9 cellular contexts compared by ENCODE assay signal in genomic region chr10:14958872-14959220, GRCh38. TPM values are rescaled to one million over a fixed set of nuclear protein-coding genes. Genes with fewer than 3 reads are reported as not detected.
A peak's percentile ranks its signal among the peaks of the same experiment; 100 is the strongest.
DNase-seq lines count a peak whose midpoint lies in the region; TF ChIP-seq lines count a peak whose summit lies in the region.
"Had no signal": no experiment of that assay in that cellular context is flagged by ENCODE, and none has a peak within 500 bp of the region (broad histone marks: within the 10 kb centered on the region; RNA-seq: fewer than 3 reads in every experiment).

No MANE protein-coding gene starts in this region.

- peak overlapping the region; percentile 93 for H4K8ac ChIP-seq in mesendoderm (ENCODE audit: low read depth, low read length)

- H3K36me3 ChIP-seq in mesendoderm (ENCODE audit: control insufficient read depth, insufficient read depth, low read length) (no peaks in the 10 kb centered on the region), urinary bladder (ENCODE audit: insufficient read depth) (no peaks in the 10 kb centered on the region)

- no peak overlapping the region for H2BK120ac ChIP-seq in mesendoderm (ENCODE audit: low read depth, low read length)

- peaks cover 36% of the 10 kb centered on the region for H3K4me1 Mint-ChIP-seq in activated naive CD4-positive, alpha-beta T cell treated with anti-CD3 and anti-CD28 coated beads, Interleukin-2, amount 50 U/mL, for 24 hours
- H3K4me1 Mint-ChIP-seq in MCF 10A (ENCODE audit: insufficient read depth, unreplicated experiment): no peaks in the 10 kb centered on the region

- TF ChIP-seq CTCF in MCF 10A (IDR thresholded peaks at IDR 0.05; ENCODE audit: unreplicated experiment): no peak

- no peak overlapping the region for H3K18ac ChIP-seq in mesendoderm (ENCODE audit: low read length)

- H3K9ac ChIP-seq in mesendoderm (ENCODE audit: low read length): peak overlapping the region; percentile 54

- H3K56ac ChIP-seq in mesendoderm (ENCODE audit: low read length): no peak overlapping the region

- CTCF ChIA-PET in MCF 10A (lab: Yijun Ruan, JAX): interaction anchor here (1.2 to 1.5 kb wide), 2 partner anchors 56 to 80 kb away, joined by 3 to 5 read pairs; partner anchors contain the start of gene SUV39H2

- no CpG with 5 or more reads among the region's 12 CpGs for WGBS in mesendoderm (ENCODE audit: extremely low coverage, insufficient coverage, low lambda C conversion rate)
- 49% methylated on average over 12 of the region's 12 CpGs for WGBS in urinary bladder

- no peak overlapping the region for H4K5ac ChIP-seq in mesendoderm (ENCODE audit: low read length)

- TSS peak; percentile 69 for BruUV-seq in MCF 10A (replicated peaks; lab: Mats Ljungman, UMichigan)

- no peak overlapping the region for H3K4ac ChIP-seq in mesendoderm (ENCODE audit: low read depth, low read length)

- peak overlapping the region; percentile 93 for H3K27ac Mint-ChIP-seq in activated naive CD4-positive, alpha-beta T cell treated with anti-CD3 and anti-CD28 coated beads, Interleukin-2, amount 50 U/mL, for 24 hours
- H3K27ac Mint-ChIP-seq in MCF 10A (ENCODE audit: low read depth, unreplicated experiment): peak overlapping the region; percentile 99

- H3K79me1 ChIP-seq in mesendoderm (ENCODE audit: low read length): no peaks in the 10 kb centered on the region

- no peaks in the 10 kb centered on the region for H3K27me3 ChIP-seq in mesendoderm (ENCODE audit: insufficient read depth, low read length, poor library complexity)

- no peak overlapping the region for H3K27ac ChIP-seq in mesendoderm (ENCODE audit: low read depth, low read length)
- H3K27ac ChIP-seq in urinary bladder (ENCODE audit: low read depth): peak overlapping the region; percentile 66

- H2AK5ac ChIP-seq in mesendoderm (ENCODE audit: low read length): no peak overlapping the region

- no peak overlapping the region for H2BK15ac ChIP-seq in mesendoderm (replicated peaks; ENCODE audit: low read depth)

- intact Hi-C loops in MCF 10A (cut with micrococcal nuclease): no loop called here

- H3K79me2 ChIP-seq in mesendoderm (ENCODE audit: control insufficient read depth, insufficient read depth, low read length): no peaks in the 10 kb centered on the region

- peak overlapping the region; percentile 54 for H3K4me2 ChIP-seq in mesendoderm (ENCODE audit: low read length)

- peak overlapping the region; percentile 96 for H3K4me3 Mint-ChIP-seq in activated naive CD4-positive, alpha-beta T cell treated with anti-CD3 and anti-CD28 coated beads, Interleukin-2, amount 50 U/mL, for 24 hours
- H3K4me3 Mint-ChIP-seq in MCF 10A (ENCODE audit: unreplicated experiment): peak overlapping the region; percentile 98

- POLR2A ChIA-PET in MCF 10A (lab: Yijun Ruan, JAX): interaction anchor here (0.6 to 4.8 kb wide), 16 partner anchors 10 to 1962 kb away, joined by 3 to 62 read pairs (median 4); partner anchors contain the start of genes CDNF, HSPA14, MSANTD7 and RPP38

- no peaks in the 10 kb centered on the region for H3K9me3 Mint-ChIP-seq in activated naive CD4-positive, alpha-beta T cell treated with anti-CD3 and anti-CD28 coated beads, Interleukin-2, amount 50 U/mL, for 24 hours
- no peaks in the 10 kb centered on the region for H3K9me3 Mint-ChIP-seq in MCF 10A (ENCODE audit: unreplicated experiment)

- no peak for DNase-seq in activated naive CD4-positive, alpha-beta T cell (lab: John Stamatoyannopoulos, UW)
- no peak for DNase-seq in MCF 10A (ENCODE audit: unreplicated experiment)
- DNase-seq in mesendoderm: no peak
- DNase-seq in stimulated activated naive CD4-positive, alpha-beta T cell treated with Interleukin-2 at 50 U/mL for 16 hours (lab: John Stamatoyannopoulos, UW): no peak
- DNase-seq in kidney tubule cell (ENCODE audit: low spot score): no peak
- no peak for DNase-seq in hypothalamus (lab: John Stamatoyannopoulos, UW)

- no peak overlapping the region for H3K4me3 ChIP-seq in mesendoderm (ENCODE audit: low read length)
- H3K4me3 ChIP-seq in urinary bladder (ENCODE audit: low read depth, low read length): peak overlapping the region; percentile 62

- H2BK5ac ChIP-seq in mesendoderm (ENCODE audit: low read length): no peak overlapping the region

- H3K27me3 Mint-ChIP-seq in activated naive CD4-positive, alpha-beta T cell treated with anti-CD3 and anti-CD28 coated beads, Interleukin-2, amount 50 U/mL, for 24 hours: no peaks in the 10 kb centered on the region
- no peaks in the 10 kb centered on the region for H3K27me3 Mint-ChIP-seq in MCF 10A (ENCODE audit: insufficient read depth, unreplicated experiment)

- H3K4me1 ChIP-seq in mesendoderm (ENCODE audit: control insufficient read depth, low read depth, low read length): no peaks in the 10 kb centered on the region
- no peaks in the 10 kb centered on the region for H3K4me1 ChIP-seq in urinary bladder (ENCODE audit: insufficient read depth)

- H3K23ac ChIP-seq in mesendoderm (ENCODE audit: low read length): no peak overlapping the region

- H3K36me3 Mint-ChIP-seq in activated naive CD4-positive, alpha-beta T cell treated with anti-CD3 and anti-CD28 coated beads, Interleukin-2, amount 50 U/mL, for 24 hours: no peaks in the 10 kb centered on the region
- no peaks in the 10 kb centered on the region for H3K36me3 Mint-ChIP-seq in MCF 10A (ENCODE audit: insufficient read depth, unreplicated experiment)

RNA-seq across cellular contexts. Expression of gene MEIG1, which starts 0.3 kb away (rescaled TPM):
- total RNA-seq in MCF 10A (2022): 1.7 TPM in 1 of 2 replicates, not detected in the other
- 0.14 TPM for polyA plus RNA-seq in mesendoderm (2013, experiment 1 of 2)
- 0.35 TPM for polyA plus RNA-seq in mesendoderm (2013, experiment 2 of 2)
- total RNA-seq in urinary bladder: not detected
- 0.22 TPM for polyA plus RNA-seq in urinary bladder
- total RNA-seq: G401 had no signal

RNA-seq across cellular contexts. Expression of gene DCLRE1C, which starts 5.0 kb away (rescaled TPM):
- total RNA-seq in MCF 10A (2022) (10.3 and 11.5 TPM in 2 replicates), urinary bladder (19.5 TPM)
- polyA plus RNA-seq in mesendoderm (2013, experiment 1 of 2): 2.3 TPM
- 2.1 TPM for polyA plus RNA-seq in mesendoderm (2013, experiment 2 of 2)
- polyA plus RNA-seq in urinary bladder: 7.1 TPM
